In the genomic region with DNA sequence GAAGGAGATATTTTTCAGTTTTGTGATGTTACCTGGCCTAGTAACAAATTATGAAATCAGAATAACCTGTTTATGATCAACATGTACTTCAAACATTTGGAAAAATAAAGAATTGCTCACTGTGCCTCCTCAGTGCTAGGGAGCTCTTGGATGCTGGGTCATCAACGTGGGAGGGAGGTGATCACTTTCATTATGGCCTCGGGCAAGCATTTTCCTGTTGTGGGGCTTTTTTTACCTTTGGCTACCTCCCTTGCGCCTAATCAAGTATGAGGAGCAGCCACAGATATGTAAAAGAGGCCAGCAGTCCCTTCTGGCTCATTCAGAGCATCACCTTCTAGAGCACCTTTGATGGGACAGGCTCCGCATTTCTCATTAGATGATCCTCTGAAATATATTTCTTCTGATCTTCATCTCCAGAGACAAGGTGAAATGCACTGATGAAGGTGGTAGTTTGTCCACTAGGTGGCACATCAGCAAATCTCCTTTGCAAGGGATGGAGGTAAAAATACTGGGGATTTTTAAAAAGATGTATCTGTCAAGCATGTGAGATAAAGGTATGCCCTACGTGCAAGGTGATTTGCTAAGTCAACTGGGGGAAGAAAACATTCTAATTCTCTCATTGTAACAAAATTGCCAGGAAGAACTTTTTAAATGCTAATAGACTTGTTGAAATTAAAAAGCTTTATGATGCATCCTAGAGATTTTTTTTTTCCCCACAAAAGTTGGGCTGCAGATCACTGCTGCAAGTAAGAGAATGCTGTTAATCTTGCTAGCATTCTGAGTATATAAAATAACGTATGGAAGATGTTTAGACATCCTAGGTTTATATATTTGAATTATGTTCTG, we compare ENCODE assay signal across 8 cellular contexts.
A peak's percentile ranks its signal among the peaks of the same experiment; 100 is the strongest.
DNase-seq lines count a peak whose midpoint lies in the region; ATAC-seq and TF ChIP-seq lines count a peak whose summit lies in the region.

No MANE protein-coding gene starts in this region.

- H3K9me3 Mint-ChIP-seq in activated CD4-positive, alpha-beta T cell treated with anti-CD3 and anti-CD28 coated beads for 36 hours (ENCODE audit: low read depth) = no peaks in the 10 kb centered on the region
- no peaks in the 10 kb centered on the region for H3K9me3 Mint-ChIP-seq in activated T-helper 17 cell treated with anti-CD3 and anti-CD28 coated beads, Interleukin-2, amount 50 U/mL, for 72 hours

- no peaks in the 10 kb centered on the region for H3K36me3 ChIP-seq in HEK293 (ENCODE audit: control insufficient read depth in 2 of 2, insufficient read depth in 1 of 2, low read length in 2 of 2)
- no peaks in the 10 kb centered on the region for H3K36me3 ChIP-seq in left ventricle myocardium inferior
- no peaks in the 10 kb centered on the region for H3K36me3 ChIP-seq in sigmoid colon

- H3K27me3 ChIP-seq in left ventricle myocardium inferior (ENCODE audit: low read depth) = no peaks in the 10 kb centered on the region
- H3K27me3 ChIP-seq in sigmoid colon = no peaks in the 10 kb centered on the region

- H3K27ac Mint-ChIP-seq in activated CD4-positive, alpha-beta T cell treated with anti-CD3 and anti-CD28 coated beads for 36 hours = no peak overlapping the region
- no peak overlapping the region for H3K27ac Mint-ChIP-seq in activated T-helper 17 cell treated with anti-CD3 and anti-CD28 coated beads, Interleukin-2, amount 50 U/mL, for 72 hours

- H3K36me3 Mint-ChIP-seq in activated CD4-positive, alpha-beta T cell treated with anti-CD3 and anti-CD28 coated beads for 36 hours (ENCODE audit: low read depth) = no peaks in the 10 kb centered on the region
- H3K36me3 Mint-ChIP-seq in activated T-helper 17 cell treated with anti-CD3 and anti-CD28 coated beads, Interleukin-2, amount 50 U/mL, for 72 hours (ENCODE audit: low read depth) = no peaks in the 10 kb centered on the region

- H3K4me3 ChIP-seq in HEK293 (ENCODE audit: low read depth, low read length) = no peak overlapping the region
- H3K4me3 ChIP-seq in left ventricle myocardium inferior = no peak overlapping the region
- H3K4me3 ChIP-seq in sigmoid colon = no peak overlapping the region

- peaks cover 3% of the 10 kb centered on the region for H3K27me3 Mint-ChIP-seq in activated CD4-positive, alpha-beta T cell treated with anti-CD3 and anti-CD28 coated beads for 36 hours
- peaks cover 4% of the 10 kb centered on the region for H3K27me3 Mint-ChIP-seq in activated T-helper 17 cell treated with anti-CD3 and anti-CD28 coated beads, Interleukin-2, amount 50 U/mL, for 72 hours

- TF ChIP-seq CTCF in HEK293 (tag by site-specific recombination; IDR thresholded peaks at IDR 0.05) (peak; percentile 27; the same call in 1 of the 2 replicates), left ventricle myocardium inferior (IDR thresholded peaks at IDR 0.05; ENCODE audit: borderline replicate concordance) (peak; percentile 82), sigmoid colon (IDR thresholded peaks at IDR 0.05) (peak in 3 of 4 experiments; percentile 37 to 72 (median 38))

- no peak overlapping the region for H3K27ac ChIP-seq in HEK293 (ENCODE audit: extremely low read depth, low read depth, low read length)
- no peak overlapping the region for H3K27ac ChIP-seq in left ventricle myocardium inferior (replicated peaks)
- H3K27ac ChIP-seq in sigmoid colon = no peak overlapping the region

- CTCF ChIA-PET in activated CD4-positive, alpha-beta T cell treated with anti-CD3 and anti-CD28 coated beads for 36 hours (lab: Charles Lee) = interaction anchor here (0.6 to 2.2 kb wide), 29 partner anchors 9 to 1452 kb away, joined by 3 to 9 read pairs (median 3); no protein-coding TSS in a partner anchor
- CTCF ChIA-PET in HEK293 (lab: Yijun Ruan, JAX) = interaction anchor here (0.5 to 2.8 kb wide), 40 partner anchors 9 to 549 kb away, joined by 3 to 17 read pairs (median 3); no protein-coding TSS in a partner anchor

- peak; percentile 83 for ATAC-seq in activated CD4-positive, alpha-beta T cell treated with anti-CD3 and anti-CD28 coated beads for 36 hours
- ATAC-seq in activated T-helper 17 cell treated with anti-CD3 and anti-CD28 coated beads, Interleukin-2, amount 50 U/mL, for 72 hours (replicated peaks) = peak; percentile 83

- intact Hi-C loops in activated CD4-positive, alpha-beta T cell treated with anti-CD3 and anti-CD28 coated beads for 36 hours (cut with DNase I, micrococcal nuclease) = loop anchor here (1.0 kb wide), 2 partner anchors 50 to 395 kb away; no protein-coding TSS in a partner anchor
- intact Hi-C loops in left ventricle myocardium inferior (cut with micrococcal nuclease) = loop anchor here (10.0 kb wide), 2 partner anchors 50 to 160 kb away; no protein-coding TSS in a partner anchor
- intact Hi-C loops in sigmoid colon (cut with DNase I) = loop anchor here (5.0 to 10.0 kb wide), 3 partner anchors 170 to 393 kb away; no protein-coding TSS in a partner anchor

- H3K4me1 Mint-ChIP-seq in activated CD4-positive, alpha-beta T cell treated with anti-CD3 and anti-CD28 coated beads for 36 hours = peaks cover 3% of the 10 kb centered on the region
- H3K4me1 Mint-ChIP-seq in activated T-helper 17 cell treated with anti-CD3 and anti-CD28 coated beads, Interleukin-2, amount 50 U/mL, for 72 hours = peaks cover 7% of the 10 kb centered on the region

- TF ChIP-seq POLR2A in sigmoid colon (IDR thresholded peaks at IDR 0.05) = no peak

- H3K4me1 ChIP-seq in HEK293 (ENCODE audit: control insufficient read depth, insufficient read depth, low read length) = peaks cover 4% of the 10 kb centered on the region; the same call in 1 of the 2 replicates
- peaks cover 31% of the 10 kb centered on the region for H3K4me1 ChIP-seq in left ventricle myocardium inferior
- H3K4me1 ChIP-seq in sigmoid colon = peaks cover 0 to 2% (median 0%) of the 10 kb centered on the region in 4 donors

- no peak overlapping the region for H3K4me3 Mint-ChIP-seq in activated CD4-positive, alpha-beta T cell treated with anti-CD3 and anti-CD28 coated beads for 36 hours
- H3K4me3 Mint-ChIP-seq in activated T-helper 17 cell treated with anti-CD3 and anti-CD28 coated beads, Interleukin-2, amount 50 U/mL, for 72 hours = no peak overlapping the region

- POLR2A ChIA-PET in activated CD4-positive, alpha-beta T cell treated with anti-CD3 and anti-CD28 coated beads for 36 hours (lab: Charles Lee) = no interaction called here
- POLR2A ChIA-PET in HEK293 (lab: Yijun Ruan, JAX) = no interaction called here

- no peaks in the 10 kb centered on the region for H3K9me3 ChIP-seq in HEK293 (ENCODE audit: control insufficient read depth, insufficient read depth, low read depth, low read length)
- H3K9me3 ChIP-seq in left ventricle myocardium inferior (replicated peaks) = no peaks in the 10 kb centered on the region
- no peaks in the 10 kb centered on the region for H3K9me3 ChIP-seq in sigmoid colon

- 40 to 47% methylated on average over 6 of the region's 6 CpGs for WGBS in sigmoid colon, 2 donors

- TF ChIP-seq EP300 in sigmoid colon (IDR thresholded peaks at IDR 0.05) = no peak

- peak; percentile 70 for DNase-seq in activated CD4-positive, alpha-beta T cell treated with anti-CD3 and anti-CD28 coated beads for 36 hours
- DNase-seq in activated CD4-positive, alpha-beta T cell treated with anti-CD3 and anti-CD28 coated beads for 1 hour = no peak
- DNase-seq in NCI-H748 (lab: John Stamatoyannopoulos, UW; ENCODE audit: unreplicated experiment) (peak; percentile 62), left ventricle myocardium inferior (no peak), sigmoid colon (no peak), DMS153 treated with DMSO at 0.1 percent for 48 hours (lab: John Stamatoyannopoulos, UW; ENCODE audit: unreplicated experiment) (no peak)

TF ChIP-seq in HEK293, 187 proteins besides CTCF, POLR2A, EP300 and RAD21:
- TF ChIP-seq MZF1 (tag by site-specific recombination; IDR thresholded peaks at IDR 0.05; ENCODE audit: borderline replicate concordance) (peak; percentile 80; the same call in 1 of the 2 replicates), GLIS1 (tag by site-specific recombination; IDR thresholded peaks at IDR 0.05) (peak; percentile 18; the same call in 1 of the 2 replicates), ZNF654 (tag by site-specific recombination; IDR thresholded peaks at IDR 0.05; ENCODE audit: low read depth) (peak; percentile 58), ZBTB48 (tag by site-specific recombination; IDR thresholded peaks at IDR 0.05) (peak; percentile 90), ZNF558 (tag by site-specific recombination; IDR thresholded peaks at IDR 0.05) (no peak), MEIS1 (CRISPR knock-in tag; IDR thresholded peaks at IDR 0.05; ENCODE audit: borderline replicate concordance) (no peak)
- TF ChIP-seq, protein P1, sequence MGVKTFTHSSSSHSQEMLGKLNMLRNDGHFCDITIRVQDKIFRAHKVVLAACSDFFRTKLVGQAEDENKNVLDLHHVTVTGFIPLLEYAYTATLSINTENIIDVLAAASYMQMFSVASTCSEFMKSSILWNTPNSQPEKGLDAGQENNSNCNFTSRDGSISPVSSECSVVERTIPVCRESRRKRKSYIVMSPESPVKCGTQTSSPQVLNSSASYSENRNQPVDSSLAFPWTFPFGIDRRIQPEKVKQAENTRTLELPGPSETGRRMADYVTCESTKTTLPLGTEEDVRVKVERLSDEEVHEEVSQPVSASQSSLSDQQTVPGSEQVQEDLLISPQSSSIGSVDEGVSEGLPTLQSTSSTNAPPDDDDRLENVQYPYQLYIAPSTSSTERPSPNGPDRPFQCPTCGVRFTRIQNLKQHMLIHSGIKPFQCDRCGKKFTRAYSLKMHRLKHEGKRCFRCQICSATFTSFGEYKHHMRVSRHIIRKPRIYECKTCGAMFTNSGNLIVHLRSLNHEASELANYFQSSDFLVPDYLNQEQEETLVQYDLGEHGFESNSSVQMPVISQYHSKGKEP (tag by site-specific recombination; IDR thresholded peaks at IDR 0.05) = 0 out of 2 replicates have a peak, but pooled peaks have one; percentile 17
- TF ChIP-seq, protein P2, sequence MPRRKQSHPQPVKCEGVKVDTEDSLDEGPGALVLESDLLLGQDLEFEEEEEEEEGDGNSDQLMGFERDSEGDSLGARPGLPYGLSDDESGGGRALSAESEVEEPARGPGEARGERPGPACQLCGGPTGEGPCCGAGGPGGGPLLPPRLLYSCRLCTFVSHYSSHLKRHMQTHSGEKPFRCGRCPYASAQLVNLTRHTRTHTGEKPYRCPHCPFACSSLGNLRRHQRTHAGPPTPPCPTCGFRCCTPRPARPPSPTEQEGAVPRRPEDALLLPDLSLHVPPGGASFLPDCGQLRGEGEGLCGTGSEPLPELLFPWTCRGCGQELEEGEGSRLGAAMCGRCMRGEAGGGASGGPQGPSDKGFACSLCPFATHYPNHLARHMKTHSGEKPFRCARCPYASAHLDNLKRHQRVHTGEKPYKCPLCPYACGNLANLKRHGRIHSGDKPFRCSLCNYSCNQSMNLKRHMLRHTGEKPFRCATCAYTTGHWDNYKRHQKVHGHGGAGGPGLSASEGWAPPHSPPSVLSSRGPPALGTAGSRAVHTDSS (tag by site-specific recombination; IDR thresholded peaks at IDR 0.05) = 0 out of 2 replicates have a peak, but pooled peaks have one; percentile 61

Comparison
In these comparisons a context has a peak if more than half of its experiments do, and no peak if none do; other contexts are left out.
1. DNase-seq: peak in activated CD4-positive, alpha-beta T cell treated with anti-CD3 and anti-CD28 coated beads for 36 hours (single experiment) and NCI-H748 (single experiment); none in activated CD4-positive, alpha-beta T cell treated with anti-CD3 and anti-CD28 coated beads for 1 hour (single experiment), left ventricle myocardium inferior (single experiment), sigmoid colon (single experiment) and DMS153 treated with DMSO at 0.1 percent for 48 hours (single experiment).
2. CTCF ChIP-seq: peak in every context shown above with its lines; median percentile 82 in left ventricle myocardium inferior; 38 in sigmoid colon; 27 in HEK293.